In genomic region chr3:36165509-36165908, GRCh38 we compare ENCODE assay signal across 16 cellular contexts.
DNase-seq lines count a peak whose midpoint lies in the region; ATAC-seq, FAIRE-seq and TF ChIP-seq lines count a peak whose summit lies in the region.
"Had no signal": no experiment of that assay in that cellular context is flagged by ENCODE, and none has a peak within 500 bp of the region (broad histone marks: within the 10 kb centered on the region; RNA-seq: fewer than 3 reads in every experiment).

No MANE protein-coding gene starts in this region.

- H3K27me3 ChIP-seq in GM23248 (replicated peaks; ENCODE audit: insufficient read depth) (no peaks in the 10 kb centered on the region), PC-9 (ENCODE audit: insufficient read depth, low read depth) (no peaks in the 10 kb centered on the region), right atrium auricular region (no peaks in the 10 kb centered on the region)

- POLR2A ChIA-PET in A549 (lab: Yijun Ruan, JAX): no interaction called here
- POLR2A ChIA-PET in PC-9 (lab: Charles Lee; ENCODE audit: unreplicated experiment): no interaction called here

- TF ChIP-seq EP300 in A549 (IDR thresholded peaks at IDR 0.05): no peak

- FAIRE-seq in A549 (lab: Jason Lieb, UNC): peak; percentile 18
- FAIRE-seq: A204.1, H1 had no signal

- ATAC-seq in A549 (no peak), HG02885 (IDR thresholded peaks at IDR 0.05; ENCODE audit: poor library complexity, unreplicated experiment) (no peak)

- H3K27ac ChIP-seq in A549 (no peak overlapping the region), GM23248 (no peak overlapping the region), PC-9 (peak overlapping the region; percentile 83), epithelial cell of prostate (peak overlapping the region; percentile 85), right atrium auricular region (no peak overlapping the region)
- H3K27ac ChIP-seq: C4-2B had no signal

- no peak overlapping the region for H3K4me3 ChIP-seq in A549
- H3K4me3 ChIP-seq in GM23248: no peak overlapping the region
- H3K4me3 ChIP-seq in PC-9: no peak overlapping the region
- no peak overlapping the region for H3K4me3 ChIP-seq in right atrium auricular region

- H3K9me3 ChIP-seq in A549 (no peaks in the 10 kb centered on the region), GM23248 (ENCODE audit: low read depth) (no peaks in the 10 kb centered on the region), PC-9 (ENCODE audit: insufficient read depth, low read depth) (no peaks in the 10 kb centered on the region), right atrium auricular region (no peaks in the 10 kb centered on the region)

- intact Hi-C loops in PC-9 (cut with micrococcal nuclease; ENCODE audit: unreplicated experiment): no loop called here

- H2AFZ ChIP-seq in GM23248: no peak overlapping the region
- H2AFZ ChIP-seq in PC-9: no peak overlapping the region

- CTCF ChIA-PET in A549 (lab: Yijun Ruan, JAX) (no interaction called here), PC-9 (lab: Charles Lee) (no interaction called here)

- WGBS in A549 (ENCODE audit: missing lambda C conversion rate): 75% methylated on average over 1 of the region's 1 CpG
- WGBS in GM23248 (ENCODE audit: low coverage in 1 of 2, low lambda C conversion rate in 2 of 2, missing lambda C conversion rate in 2 of 2), 2 experiments: 91 to 97% methylated on average over 1 of the region's 1 CpG

- H3K9me2 ChIP-seq in GM23248 (ENCODE audit: insufficient read depth): no peaks in the 10 kb centered on the region; the same call in 1 of the 2 replicates
- no peaks in the 10 kb centered on the region for H3K9me2 ChIP-seq in PC-9 (ENCODE audit: insufficient read depth)

- H3K9ac ChIP-seq in GM23248: no peak overlapping the region

- no peaks in the 10 kb centered on the region for H4K20me1 ChIP-seq in GM23248 (ENCODE audit: insufficient read depth)
- no peaks in the 10 kb centered on the region for H4K20me1 ChIP-seq in PC-9 (ENCODE audit: insufficient read depth)

- H3F3A ChIP-seq in GM23248 (ENCODE audit: insufficient read depth): peaks cover 21% of the 10 kb centered on the region
- peaks cover 5% of the 10 kb centered on the region; the same call in 1 of the 2 replicates for H3F3A ChIP-seq in PC-9 (ENCODE audit: insufficient read depth, low read depth)

- DNase-seq in A549 (ENCODE audit: low read depth in 1 of 2, low spot score in 1 of 2) (no peak), GM23248 (no peak), PC-9 (no peak), epithelial cell of prostate (ENCODE audit: low read depth, low spot score) (no peak), right atrium auricular region (ENCODE audit: low spot score) (no peak), occipital lobe (lab: John Stamatoyannopoulos, UW) (no peak)
- DNase-seq: AML-193; CD4-positive, alpha-beta T cell; DMS153; DMS79 treated with DMSO at 0.1 percent for 48 hours; GF-D8; H9 had no signal

- H3K4me1 ChIP-seq in A549 (peaks cover 20% of the 10 kb centered on the region), GM23248 (ENCODE audit: insufficient read depth) (peaks cover 17% of the 10 kb centered on the region), PC-9 (replicated peaks; ENCODE audit: insufficient read depth) (peaks cover 15% of the 10 kb centered on the region), right atrium auricular region (no peaks in the 10 kb centered on the region)

- TF ChIP-seq POLR2A in A549 (IDR thresholded peaks at IDR 0.05; ENCODE audit: low read length): no peak

- TF ChIP-seq RAD21 in A549 (conservative IDR thresholded peaks at IDR 0.05 in 1 of 2, IDR thresholded peaks at IDR 0.05 in 1 of 2): no peak

- in situ Hi-C loops in GM23248 (cut with MboI): no loop called here

- no peak overlapping the region for H3K4me2 ChIP-seq in A549
- H3K4me2 ChIP-seq in GM23248 (ENCODE audit: unreplicated experiment): peak overlapping the region; percentile 70
- no peak overlapping the region for H3K4me2 ChIP-seq in PC-9

- H3K79me2 ChIP-seq in GM23248 (ENCODE audit: insufficient read depth) (no peaks in the 10 kb centered on the region), PC-9 (ENCODE audit: low read depth) (no peaks in the 10 kb centered on the region)

- H3K36me3 ChIP-seq in GM23248 (ENCODE audit: low read depth) (no peaks in the 10 kb centered on the region), PC-9 (ENCODE audit: low read depth) (no peaks in the 10 kb centered on the region), right atrium auricular region (no peaks in the 10 kb centered on the region)

- TF ChIP-seq CTCF in A549 (IDR thresholded peaks at IDR 0.05) (no peak), PC-9 (conservative IDR thresholded peaks at IDR 0.05) (no peak), right atrium auricular region (IDR thresholded peaks at IDR 0.05) (no peak)

- no TSS peak for BruUV-seq in PC-9 (replicated peaks; lab: Mats Ljungman, UMichigan)

TF ChIP-seq in A549, 52 proteins besides CTCF, POLR2A, EP300 and RAD21:
- no peak for TF ChIP-seq CBX2 (IDR thresholded peaks at IDR 0.05; ENCODE audit: borderline replicate concordance, low read depth)
- no peak for TF ChIP-seq HOXB13 (CRISPR knock-in tag; IDR thresholded peaks at IDR 0.05; ENCODE audit: low read depth)
- TF ChIP-seq ZFP36 (IDR thresholded peaks at IDR 0.05; ENCODE audit: borderline replicate concordance, partially characterized antibody): no peak
- no peak for TF ChIP-seq ESRRA (IDR thresholded peaks at IDR 0.05; ENCODE audit: borderline replicate concordance, low read length)
- peak; percentile 75 for TF ChIP-seq MAFK (IDR thresholded peaks at IDR 0.05; ENCODE audit: partially characterized antibody)
- TF ChIP-seq TFCP2L1 (CRISPR knock-in tag; IDR thresholded peaks at IDR 0.05): no peak
- no peak for TF ChIP-seq HOXB5 (CRISPR knock-in tag; IDR thresholded peaks at IDR 0.05)
- no peak for TF ChIP-seq BHLHE40 (IDR thresholded peaks at IDR 0.05; ENCODE audit: low read depth, low read length)

Comparison
In these comparisons a context has a peak if more than half of its experiments do, and no peak if none do; other contexts are left out.
1. H3K27ac ChIP-seq: peak in PC-9 (single experiment) and epithelial cell of prostate (single experiment); none in A549 (0 of 2), GM23248 (single experiment) and right atrium auricular region (0 of 2).